ENCODE assay signal across 18 cellular contexts in the genomic region with DNA sequence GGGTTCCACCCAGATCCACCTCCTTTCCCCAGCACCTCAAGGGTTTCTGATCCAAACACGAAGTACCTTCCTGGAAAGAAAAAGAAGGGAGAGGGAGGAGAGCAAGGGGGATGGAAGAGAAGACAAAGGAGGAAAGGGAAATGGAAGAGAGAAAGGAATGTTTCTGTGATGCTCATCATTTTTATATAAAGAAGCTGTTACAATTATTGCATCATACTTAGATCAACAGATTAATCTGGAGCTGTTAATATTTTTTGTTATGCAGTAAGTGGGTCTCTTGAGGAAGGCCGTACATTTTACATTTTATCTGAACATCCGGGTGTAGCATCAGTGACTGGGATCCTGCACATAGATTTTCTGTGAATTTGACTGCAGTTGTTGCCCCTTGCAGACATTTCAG.
DNase-seq lines count a peak whose midpoint lies in the region; ATAC-seq, FAIRE-seq and TF ChIP-seq lines count a peak whose summit lies in the region.
"Had no signal": no experiment of that assay in that cellular context is flagged by ENCODE, and none has a peak within 500 bp of the region (broad histone marks: within the 10 kb centered on the region; RNA-seq: fewer than 3 reads in every experiment).

No MANE protein-coding gene starts in this region.

- no peak overlapping the region for H4K8ac ChIP-seq in IMR-90 (ENCODE audit: low read depth in 2 of 2, low read length in 2 of 2)
- H4K8ac ChIP-seq in H1 (ENCODE audit: extremely low read depth, insufficient read depth, low read length) = no peak overlapping the region

- H3K27ac ChIP-seq in IMR-90 (ENCODE audit: insufficient read depth, low read length) (no peak overlapping the region), H1 (ENCODE audit: low read depth, low read length) (no peak overlapping the region)
- H3K27ac ChIP-seq: BLaER1 had no signal

- no peaks in the 10 kb centered on the region for H3K36me3 ChIP-seq in IMR-90 (ENCODE audit: control insufficient read depth, insufficient read depth, low read length)
- no peaks in the 10 kb centered on the region for H3K36me3 ChIP-seq in H1 (ENCODE audit: control insufficient read depth in 2 of 4, insufficient read depth in 4 of 4, low read length in 3 of 4)
- H3K36me3 ChIP-seq: BLaER1 had no signal

- intact Hi-C loops in IMR-90 (cut with micrococcal nuclease) = no loop called here

- H2BK5ac ChIP-seq in IMR-90 (ENCODE audit: low read depth, low read length, poor library complexity, severe bottlenecking) (no peak overlapping the region), H1 (ENCODE audit: low read depth, low read length) (no peak overlapping the region)

- BruUV-seq in IMR-90 (replicated peaks; lab: Mats Ljungman, UMichigan) = no TSS peak

- H2AFZ ChIP-seq in IMR-90 (replicated peaks; ENCODE audit: low read length, poor library complexity) (no peak overlapping the region), H1 (ENCODE audit: low read length) (no peak overlapping the region)

- H3K18ac ChIP-seq in IMR-90 (ENCODE audit: low read depth, low read length) = no peak overlapping the region; the same call in 1 of the 2 replicates
- no peak overlapping the region for H3K18ac ChIP-seq in H1 (ENCODE audit: extremely low read depth, low read length)

- no peaks in the 10 kb centered on the region for H3K4me1 Mint-ChIP-seq in activated naive CD8-positive, alpha-beta T cell treated with anti-CD3 and anti-CD28 coated beads for 36 hours
- no peaks in the 10 kb centered on the region for H3K4me1 Mint-ChIP-seq in activated naive CD8-positive, alpha-beta T cell treated with anti-CD3 and anti-CD28 coated beads, Interleukin-2, amount 50 U/mL, for 24 hours
- H3K4me1 Mint-ChIP-seq: CD14-positive monocyte had no signal

- no peaks in the 10 kb centered on the region for H3K23me2 ChIP-seq in H1 (ENCODE audit: low read depth, low read length)

- H3K9ac ChIP-seq in IMR-90 (ENCODE audit: low read depth, low read length) = no peak overlapping the region
- no peak overlapping the region for H3K9ac ChIP-seq in H1 (replicated peaks in 1 of 4; ENCODE audit: extremely low read depth in 1 of 4, low read depth in 3 of 4, low read length in 3 of 4)
- H3K9ac ChIP-seq: BLaER1 had no signal

- H3K4me3 ChIP-seq in IMR-90 (ENCODE audit: insufficient read depth, low read depth, low read length) = no peak overlapping the region
- no peak overlapping the region for H3K4me3 ChIP-seq in H1 (ENCODE audit: extremely low read depth in 1 of 4, insufficient read depth in 2 of 4, low read depth in 3 of 4, low read length in 4 of 4)
- H3K4me3 ChIP-seq: BLaER1 had no signal

- H2BK15ac ChIP-seq in IMR-90 (ENCODE audit: low read depth, low read length) (no peak overlapping the region), H1 (ENCODE audit: low read length) (no peak overlapping the region)

- TF ChIP-seq CTCF in IMR-90 (conservative IDR thresholded peaks at IDR 0.05; ENCODE audit: low read depth, low read length) = no peak
- TF ChIP-seq CTCF in H1 (IDR thresholded peaks at IDR 0.05; ENCODE audit: control extremely low read depth in 1 of 3, insufficient read depth in 1 of 3, low read depth in 1 of 3, low read length in 3 of 3) = no peak

- DNase-seq in activated naive CD8-positive, alpha-beta T cell treated with anti-CD3 and anti-CD28 coated beads for 36 hours = no peak
- DNase-seq in activated naive CD8-positive, alpha-beta T cell treated with anti-CD3 and anti-CD28 coated beads, Interleukin-2, amount 50 U/mL, for 24 hours = no peak
- DNase-seq in IMR-90 (no peak), H1 (ENCODE audit: low read depth in 1 of 2, low spot score in 2 of 2) (no peak), DMS 273 treated with DMSO at 0.1 percent for 48 hours (lab: John Stamatoyannopoulos, UW) (no peak), SHP77 treated with DMSO at 0.1 percent for 48 hours (lab: John Stamatoyannopoulos, UW) (no peak)
- DNase-seq: 8988T; CD4-positive, alpha-beta memory T cell; DMS53; DND-41; GOT3; H9 had no signal

- peak overlapping the region; percentile 49 for H3K27ac Mint-ChIP-seq in activated naive CD8-positive, alpha-beta T cell treated with anti-CD3 and anti-CD28 coated beads for 36 hours
- H3K27ac Mint-ChIP-seq in activated naive CD8-positive, alpha-beta T cell treated with anti-CD3 and anti-CD28 coated beads, Interleukin-2, amount 50 U/mL, for 24 hours = no peak overlapping the region
- H3K27ac Mint-ChIP-seq: CD14-positive monocyte; CD4-positive, alpha-beta memory T cell; H9 had no signal

- H3K23ac ChIP-seq in IMR-90 (ENCODE audit: low read depth, low read length) (no peak overlapping the region), H1 (ENCODE audit: insufficient read length) (no peak overlapping the region)

- WGBS in IMR-90 (ENCODE audit: extremely low coverage in 2 of 2, insufficient read length in 1 of 2), 2 experiments = no CpG with 5 or more reads among the region's 3 CpGs
- WGBS in H1 (ENCODE audit: extremely low coverage in 1 of 2, insufficient coverage in 1 of 2, insufficient read length in 1 of 2, insufficient replicate concordance in 2 of 2, low coverage in 1 of 2, low lambda C conversion rate in 2 of 2, missing lambda C conversion rate in 1 of 2), 2 experiments = 95% methylated on average over 3 of the region's 3 CpGs; no CpG with 5 or more reads in 1 of the 2 experiments

- no peak overlapping the region for H3K4me3 Mint-ChIP-seq in activated naive CD8-positive, alpha-beta T cell treated with anti-CD3 and anti-CD28 coated beads for 36 hours
- no peak overlapping the region for H3K4me3 Mint-ChIP-seq in activated naive CD8-positive, alpha-beta T cell treated with anti-CD3 and anti-CD28 coated beads, Interleukin-2, amount 50 U/mL, for 24 hours
- H3K4me3 Mint-ChIP-seq: CD14-positive monocyte; CD4-positive, alpha-beta memory T cell; H9 had no signal

- H3K56ac ChIP-seq in IMR-90 (ENCODE audit: extremely low read depth, insufficient read depth, low read length) = no peak overlapping the region
- H3K56ac ChIP-seq in H1 (replicated peaks; ENCODE audit: insufficient read length, low read depth, low read length) = no peak overlapping the region

- H3K79me1 ChIP-seq in IMR-90 (ENCODE audit: low read depth in 1 of 2, low read length in 2 of 2) = no peaks in the 10 kb centered on the region
- no peaks in the 10 kb centered on the region for H3K79me1 ChIP-seq in H1 (ENCODE audit: low read depth, low read length)

- H4K20me1 ChIP-seq in IMR-90 (ENCODE audit: insufficient read depth, low read length) = no peaks in the 10 kb centered on the region; the same call in 1 of the 2 replicates
- no peaks in the 10 kb centered on the region for H4K20me1 ChIP-seq in H1 (replicated peaks in 1 of 2; ENCODE audit: control insufficient read depth in 1 of 2, insufficient read depth in 2 of 2, low read length in 2 of 2)
- H4K20me1 ChIP-seq: BLaER1 had no signal

- H4K5ac ChIP-seq in IMR-90 (ENCODE audit: low read depth, low read length) (no peak overlapping the region), H1 (ENCODE audit: insufficient read length, low read depth, low read length) (no peak overlapping the region)

- FAIRE-seq in H1 (lab: Jason Lieb, UNC) = no peak
- FAIRE-seq: G401.6, GM12892, GM18507 had no signal

- H3K9me3 ChIP-seq in IMR-90 (ENCODE audit: control insufficient read depth, insufficient read depth, low read length) (peaks cover 4% of the 10 kb centered on the region), H1 (ENCODE audit: insufficient read depth in 2 of 2, low read depth in 1 of 2, low read length in 1 of 2) (no peaks in the 10 kb centered on the region)
- H3K9me3 ChIP-seq: BLaER1 had no signal

- no peak overlapping the region for H2BK12ac ChIP-seq in H1 (ENCODE audit: low read depth, low read length)

- no peak overlapping the region for H2AK9ac ChIP-seq in IMR-90 (replicated peaks; ENCODE audit: low read depth, low read length, poor library complexity)

- H3K9me1 ChIP-seq in IMR-90 (ENCODE audit: insufficient read depth, low read length) = 0 out of 2 replicates have a peak, but pooled peaks cover 6% of the 10 kb centered on the region

- TF ChIP-seq RAD21 in IMR-90 (IDR thresholded peaks at IDR 0.05; ENCODE audit: low read length) (no peak), H1 (IDR thresholded peaks at IDR 0.05 in 1 of 2, conservative IDR thresholded peaks at IDR 0.05 in 1 of 2; ENCODE audit: low read depth in 2 of 2, low read length in 2 of 2) (no peak)

- H3K36me3 Mint-ChIP-seq in activated naive CD8-positive, alpha-beta T cell treated with anti-CD3 and anti-CD28 coated beads for 36 hours = no peaks in the 10 kb centered on the region
- H3K36me3 Mint-ChIP-seq in activated naive CD8-positive, alpha-beta T cell treated with anti-CD3 and anti-CD28 coated beads, Interleukin-2, amount 50 U/mL, for 24 hours (ENCODE audit: low read depth) = no peaks in the 10 kb centered on the region
- H3K36me3 Mint-ChIP-seq: CD14-positive monocyte; CD4-positive, alpha-beta memory T cell had no signal

- H2BK20ac ChIP-seq in IMR-90 (ENCODE audit: low read depth, low read length) (no peak overlapping the region), H1 (ENCODE audit: low read length) (no peak overlapping the region)

- TF ChIP-seq EP300 in H1 (IDR thresholded peaks at IDR 0.05; ENCODE audit: borderline replicate concordance in 1 of 2, low read depth in 2 of 2, low read length in 2 of 2) = no peak

- H3K9me3 Mint-ChIP-seq in activated naive CD8-positive, alpha-beta T cell treated with anti-CD3 and anti-CD28 coated beads for 36 hours = no peaks in the 10 kb centered on the region
- no peaks in the 10 kb centered on the region for H3K9me3 Mint-ChIP-seq in activated naive CD8-positive, alpha-beta T cell treated with anti-CD3 and anti-CD28 coated beads, Interleukin-2, amount 50 U/mL, for 24 hours
- H3K9me3 Mint-ChIP-seq: H9 had no signal

- H3K27me3 Mint-ChIP-seq in activated naive CD8-positive, alpha-beta T cell treated with anti-CD3 and anti-CD28 coated beads for 36 hours = peaks cover 4% of the 10 kb centered on the region
- H3K27me3 Mint-ChIP-seq in activated naive CD8-positive, alpha-beta T cell treated with anti-CD3 and anti-CD28 coated beads, Interleukin-2, amount 50 U/mL, for 24 hours = no peaks in the 10 kb centered on the region

- H3K27me3 ChIP-seq in IMR-90 (ENCODE audit: control insufficient read depth, insufficient read depth, low read length) (peaks cover 15% of the 10 kb centered on the region), H1 (replicated peaks in 1 of 4; ENCODE audit: control insufficient read depth in 3 of 4, extremely low read depth in 1 of 4, insufficient read depth in 3 of 4, low read length in 3 of 4) (no peaks in the 10 kb centered on the region)
- H3K27me3 ChIP-seq: BLaER1 had no signal

- no peaks in the 10 kb centered on the region for H3K79me2 ChIP-seq in H1 (ENCODE audit: control insufficient read depth in 1 of 2, insufficient read depth in 2 of 2, low read length in 2 of 2)

- H3K4me2 ChIP-seq in IMR-90 (ENCODE audit: low read depth, low read length) (no peak overlapping the region), H1 (ENCODE audit: insufficient read depth in 1 of 2, low read depth in 2 of 2, low read length in 2 of 2) (no peak overlapping the region)
- H3K4me2 ChIP-seq: BLaER1 had no signal

- no peak overlapping the region for H3K14ac ChIP-seq in IMR-90 (replicated peaks; ENCODE audit: low read depth, low read length)
- no peak overlapping the region for H3K14ac ChIP-seq in H1 (ENCODE audit: insufficient read length)

- ATAC-seq in activated naive CD8-positive, alpha-beta T cell treated with anti-CD3 and anti-CD28 coated beads, Interleukin-2, amount 50 U/mL, for 24 hours = no peak
- ATAC-seq in IMR-90 (ENCODE audit: low read depth) (no peak), HG03469 (IDR thresholded peaks at IDR 0.05; ENCODE audit: unreplicated experiment) (no peak)

- H2AK5ac ChIP-seq in IMR-90 (ENCODE audit: low read depth, low read length) (no peak overlapping the region), H1 (ENCODE audit: low read depth, low read length) (no peak overlapping the region)

- H4K91ac ChIP-seq in IMR-90 (ENCODE audit: insufficient read depth, low read depth, low read length) (no peak overlapping the region), H1 (replicated peaks; ENCODE audit: insufficient read length, low read length) (peak overlapping the region; percentile 86)

- H3K4ac ChIP-seq in IMR-90 (ENCODE audit: low read depth, low read length) (no peak overlapping the region), H1 (replicated peaks; ENCODE audit: insufficient read length, low read depth, low read length) (no peak overlapping the region)

- POLR2A ChIA-PET in IMR-90 (lab: Charles Lee; ENCODE audit: unreplicated experiment) = no interaction called here
- POLR2A ChIA-PET in H1 (lab: Charles Lee; ENCODE audit: partially characterized antibody) = no interaction called here

- TF ChIP-seq POLR2A in IMR-90 (IDR thresholded peaks at IDR 0.05; ENCODE audit: low read depth, low read length) (no peak), H1 (IDR thresholded peaks at IDR 0.05; ENCODE audit: control extremely low read depth in 1 of 2, low read depth in 2 of 2, low read length in 2 of 2) (no peak)

- dilution Hi-C loops in IMR-90 (cut with HindIII; ENCODE audit: low sequenced_read_pairs, unreplicated experiment) = no loop called here

- H2BK120ac ChIP-seq in IMR-90 (ENCODE audit: low read depth, low read length) = no peak overlapping the region
- no peak overlapping the region for H2BK120ac ChIP-seq in H1 (replicated peaks; ENCODE audit: low read depth, low read length)

- in situ Hi-C loops in IMR-90 (cut with MboI; ENCODE audit: low sequenced_read_pairs) = no loop called here

- CTCF ChIA-PET in IMR-90 (lab: Yijun Ruan, JAX) (interaction anchor here (0.6 to 1.1 kb wide), 2 partner anchors 109 to 338 kb away, joined by 3 read pairs; no protein-coding TSS in a partner anchor), H1 (lab: Charles Lee; ENCODE audit: partially characterized antibody) (interaction anchor here (0.9 to 4.8 kb wide), 6 partner anchors 9 to 153 kb away, joined by 3 to 27 read pairs (median 8); no protein-coding TSS in a partner anchor)

- H3K4me1 ChIP-seq in IMR-90 (ENCODE audit: control insufficient read depth, insufficient read depth, low read length) (peaks cover 5% of the 10 kb centered on the region), H1 (replicated peaks in 1 of 4; ENCODE audit: control insufficient read depth in 3 of 4, insufficient read depth in 4 of 4, low read length in 3 of 4) (no peaks in the 10 kb centered on the region; a peak in 3 of 7 replicates)
